1 cellular context compared by ENCODE assay signal in the genomic region with DNA sequence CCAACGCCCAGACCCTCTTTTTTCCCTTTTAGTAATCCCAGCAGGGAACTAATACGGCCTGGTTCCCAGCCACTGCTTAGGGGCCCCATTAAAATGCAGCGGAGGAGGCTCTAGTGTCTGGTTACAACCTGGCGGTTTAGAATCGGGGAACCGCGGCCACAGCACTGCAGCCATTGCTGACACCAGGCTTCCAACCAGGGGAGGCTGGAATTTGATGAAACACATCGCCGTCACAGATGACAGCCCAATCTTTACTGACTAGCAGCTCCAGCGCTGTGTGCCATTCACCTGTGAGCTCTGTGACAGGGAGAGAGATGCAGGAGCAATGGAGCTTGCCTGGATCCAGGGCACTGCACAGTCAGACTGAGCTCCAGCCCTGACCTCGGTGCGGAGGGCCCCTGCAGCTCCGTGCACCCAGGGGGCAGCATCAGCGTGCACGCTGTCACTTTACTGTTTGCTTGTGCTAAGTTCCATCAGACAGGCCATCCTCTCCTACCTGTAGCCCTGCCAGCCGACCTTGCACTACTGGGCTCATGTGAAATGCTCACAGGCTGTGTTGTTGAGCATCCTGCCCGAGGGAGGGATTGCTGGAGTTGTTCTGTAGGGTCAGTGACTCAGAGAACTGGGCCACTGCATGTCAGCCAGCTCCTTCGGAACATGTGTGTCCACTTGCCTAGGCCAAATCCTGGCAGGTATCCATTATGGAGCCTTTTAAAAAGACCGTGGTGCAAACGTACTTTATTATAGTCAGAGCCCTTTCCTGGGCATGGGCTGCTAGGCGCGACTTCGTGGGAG.
TF ChIP-seq lines count a peak whose summit lies in the region.

No MANE protein-coding gene starts in this region.

TF ChIP-seq in GM23338, 12 proteins besides CTCF, POLR2A, EP300 and RAD21 (continued from another document):
- TF ChIP-seq, protein P1, sequence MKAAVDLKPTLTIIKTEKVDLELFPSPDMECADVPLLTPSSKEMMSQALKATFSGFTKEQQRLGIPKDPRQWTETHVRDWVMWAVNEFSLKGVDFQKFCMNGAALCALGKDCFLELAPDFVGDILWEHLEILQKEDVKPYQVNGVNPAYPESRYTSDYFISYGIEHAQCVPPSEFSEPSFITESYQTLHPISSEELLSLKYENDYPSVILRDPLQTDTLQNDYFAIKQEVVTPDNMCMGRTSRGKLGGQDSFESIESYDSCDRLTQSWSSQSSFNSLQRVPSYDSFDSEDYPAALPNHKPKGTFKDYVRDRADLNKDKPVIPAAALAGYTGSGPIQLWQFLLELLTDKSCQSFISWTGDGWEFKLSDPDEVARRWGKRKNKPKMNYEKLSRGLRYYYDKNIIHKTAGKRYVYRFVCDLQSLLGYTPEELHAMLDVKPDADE (IDR thresholded peaks at IDR 0.05) = no peak
- TF ChIP-seq NANOG (IDR thresholded peaks at IDR 0.05; ENCODE audit: borderline replicate concordance) (no peak), ZNF331 (CRISPR knock-in tag; IDR thresholded peaks at IDR 0.05; ENCODE audit: low read depth) (no peak), STAT1 (IDR thresholded peaks at IDR 0.05; ENCODE audit: unreplicated experiment) (no peak), EZH2phosphoT487 (IDR thresholded peaks at IDR 0.05; ENCODE audit: unreplicated experiment) (no peak), CREB1 (CRISPR knock-in tag; IDR thresholded peaks at IDR 0.05; ENCODE audit: low read depth) (no peak), ZNF114 (CRISPR knock-in tag; IDR thresholded peaks at IDR 0.05) (no peak), POLR2AphosphoS5 (IDR thresholded peaks at IDR 0.05; ENCODE audit: low read depth) (no peak)
- TF ChIP-seq, protein P2, sequence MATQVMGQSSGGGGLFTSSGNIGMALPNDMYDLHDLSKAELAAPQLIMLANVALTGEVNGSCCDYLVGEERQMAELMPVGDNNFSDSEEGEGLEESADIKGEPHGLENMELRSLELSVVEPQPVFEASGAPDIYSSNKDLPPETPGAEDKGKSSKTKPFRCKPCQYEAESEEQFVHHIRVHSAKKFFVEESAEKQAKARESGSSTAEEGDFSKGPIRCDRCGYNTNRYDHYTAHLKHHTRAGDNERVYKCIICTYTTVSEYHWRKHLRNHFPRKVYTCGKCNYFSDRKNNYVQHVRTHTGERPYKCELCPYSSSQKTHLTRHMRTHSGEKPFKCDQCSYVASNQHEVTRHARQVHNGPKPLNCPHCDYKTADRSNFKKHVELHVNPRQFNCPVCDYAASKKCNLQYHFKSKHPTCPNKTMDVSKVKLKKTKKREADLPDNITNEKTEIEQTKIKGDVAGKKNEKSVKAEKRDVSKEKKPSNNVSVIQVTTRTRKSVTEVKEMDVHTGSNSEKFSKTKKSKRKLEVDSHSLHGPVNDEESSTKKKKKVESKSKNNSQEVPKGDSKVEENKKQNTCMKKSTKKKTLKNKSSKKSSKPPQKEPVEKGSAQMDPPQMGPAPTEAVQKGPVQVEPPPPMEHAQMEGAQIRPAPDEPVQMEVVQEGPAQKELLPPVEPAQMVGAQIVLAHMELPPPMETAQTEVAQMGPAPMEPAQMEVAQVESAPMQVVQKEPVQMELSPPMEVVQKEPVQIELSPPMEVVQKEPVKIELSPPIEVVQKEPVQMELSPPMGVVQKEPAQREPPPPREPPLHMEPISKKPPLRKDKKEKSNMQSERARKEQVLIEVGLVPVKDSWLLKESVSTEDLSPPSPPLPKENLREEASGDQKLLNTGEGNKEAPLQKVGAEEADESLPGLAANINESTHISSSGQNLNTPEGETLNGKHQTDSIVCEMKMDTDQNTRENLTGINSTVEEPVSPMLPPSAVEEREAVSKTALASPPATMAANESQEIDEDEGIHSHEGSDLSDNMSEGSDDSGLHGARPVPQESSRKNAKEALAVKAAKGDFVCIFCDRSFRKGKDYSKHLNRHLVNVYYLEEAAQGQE (IDR thresholded peaks at IDR 0.05; ENCODE audit: unreplicated experiment) = no peak
TF ChIP-seq in GM23338: peak in this region for 0.
